ENCODE assay signal across 9 cellular contexts in genomic region chr4:165569031-165569430, GRCh38.
"Had no signal": no experiment of that assay in that cellular context is flagged by ENCODE, and none has a peak within 500 bp of the region (broad histone marks: within the 10 kb centered on the region; RNA-seq: fewer than 3 reads in every experiment).

No MANE protein-coding gene starts in this region.

- H3K4me3 ChIP-seq: GM23338 had no signal

- H3K9me3 Mint-ChIP-seq: GM23338, H9 had no signal

- H3K27ac ChIP-seq: HL-60 had no signal

- H3K27ac Mint-ChIP-seq: GM23338, H9, IgD-negative memory B cell had no signal

- H3K4me1 Mint-ChIP-seq: GM23338, H9, IgD-negative memory B cell had no signal

- H3K4me2 ChIP-seq: GM23338 had no signal

- ATAC-seq: GM23338, HepG2 had no signal

- FAIRE-seq: H1, H54, HepG2 had no signal

- H3K4me3 Mint-ChIP-seq: GM23338, H9, IgD-negative memory B cell had no signal

- DNase-seq: H9, HCEC 1CT, KBM-7 had no signal

- H2AFZ ChIP-seq: GM23338 had no signal
